ENCODE assay signal across 8 cellular contexts in genomic region chr17:42608692-42609181, GRCh38. TPM values are rescaled to one million over a fixed set of nuclear protein-coding genes. Genes with fewer than 3 reads are reported as not detected.
DNase-seq lines count a peak whose midpoint lies in the region; ATAC-seq, FAIRE-seq and TF ChIP-seq lines count a peak whose summit lies in the region.

No MANE protein-coding gene starts in this region.

- H3K9me3 ChIP-seq in BLaER1 (no peaks in the 10 kb centered on the region), HUES6 (ENCODE audit: control insufficient read depth, insufficient read depth, low read depth, low read length) (no peaks in the 10 kb centered on the region), right atrium auricular region (no peaks in the 10 kb centered on the region), small intestine (ENCODE audit: control insufficient read depth, low read depth) (no peaks in the 10 kb centered on the region)

- H3K27ac ChIP-seq in BLaER1 (peak overlapping the region; percentile 92), HUES6 (ENCODE audit: low read depth, low read length) (peak overlapping the region; percentile 62; the same call in 1 of the 2 replicates), right atrium auricular region (peak overlapping the region; percentile 89 to 94), small intestine (ENCODE audit: low read depth in 1 of 2, low read length in 1 of 2) (peak overlapping the region; percentile 77 to 86)

- H3K27me3 ChIP-seq in BLaER1 (no peaks in the 10 kb centered on the region), HUES6 (ENCODE audit: control insufficient read depth, insufficient read depth, low read length) (no peaks in the 10 kb centered on the region), right atrium auricular region (no peaks in the 10 kb centered on the region), small intestine (ENCODE audit: control insufficient read depth in 2 of 2, insufficient read depth in 2 of 2, low read length in 2 of 2) (no peaks in the 10 kb centered on the region)

- intact Hi-C loops in activated T-helper 2 cell treated with anti-CD3 and anti-CD28 coated beads, Interferon-gamma antibody, Interleukin-2, Interleukin-4, amounts not matched to agents 10 μg/mL and 5 μg/mL and 100 μg/mL, durations not matched to agents 14 hours and 24 hours and 36 hours (cut with micrococcal nuclease), result loop anchor here (1.0 to 2.0 kb wide), 3 partner anchors 30 to 69 kb away; partner anchors contain the start of gene COASY

- ATAC-seq in GM19452 (IDR thresholded peaks at IDR 0.05; ENCODE audit: unreplicated experiment), result peak; percentile 38

- peak overlapping the region; percentile 95 for H3K9ac ChIP-seq in BLaER1
- H3K9ac ChIP-seq in HUES6 (ENCODE audit: low read length), result peak overlapping the region; percentile 89

- peak overlapping the region; percentile 98 for H3K4me3 Mint-ChIP-seq in activated T-helper 2 cell treated with anti-CD3 and anti-CD28 coated beads, Interferon-gamma antibody, Interleukin-2, Interleukin-4, amounts not matched to agents 10 μg/mL and 5 μg/mL and 100 μg/mL, durations not matched to agents 14 hours and 24 hours and 36 hours (ENCODE audit: low read depth)

- FAIRE-seq in small intestine (lab: Jason Lieb, UNC), result no peak

- H3K4me1 Mint-ChIP-seq in activated T-helper 2 cell treated with anti-CD3 and anti-CD28 coated beads, Interferon-gamma antibody, Interleukin-2, Interleukin-4, amounts not matched to agents 10 μg/mL and 5 μg/mL and 100 μg/mL, durations not matched to agents 14 hours and 24 hours and 36 hours (ENCODE audit: low read depth), result peaks cover 19% of the 10 kb centered on the region

- no peaks in the 10 kb centered on the region for H3K9me3 Mint-ChIP-seq in activated T-helper 2 cell treated with anti-CD3 and anti-CD28 coated beads, Interferon-gamma antibody, Interleukin-2, Interleukin-4, amounts not matched to agents 10 μg/mL and 5 μg/mL and 100 μg/mL, durations not matched to agents 14 hours and 24 hours and 36 hours

- TF ChIP-seq CTCF in right atrium auricular region (IDR thresholded peaks at IDR 0.05), result no peak

- peak overlapping the region; percentile 92 for H3K27ac Mint-ChIP-seq in activated T-helper 2 cell treated with anti-CD3 and anti-CD28 coated beads, Interferon-gamma antibody, Interleukin-2, Interleukin-4, amounts not matched to agents 10 μg/mL and 5 μg/mL and 100 μg/mL, durations not matched to agents 14 hours and 24 hours and 36 hours

- peaks cover 39% of the 10 kb centered on the region for H3K36me3 Mint-ChIP-seq in activated T-helper 2 cell treated with anti-CD3 and anti-CD28 coated beads, Interferon-gamma antibody, Interleukin-2, Interleukin-4, amounts not matched to agents 10 μg/mL and 5 μg/mL and 100 μg/mL, durations not matched to agents 14 hours and 24 hours and 36 hours (ENCODE audit: low read depth)

- DNase-seq in activated T-helper 2 cell treated with anti-CD3 and anti-CD28 coated beads, Interferon-gamma antibody, Interleukin-2, Interleukin-4, amounts not matched to agents 10 μg/mL and 5 μg/mL and 100 μg/mL, durations not matched to agents 14 hours and 24 hours and 36 hours (ENCODE audit: low spot score), result peak; percentile 19
- DNase-seq in right atrium auricular region (ENCODE audit: low spot score), result no peak
- DNase-seq in small intestine, result peak; percentile 18
- DNase-seq in activated gamma-delta T cell (lab: John Stamatoyannopoulos, UW), result no peak
- DNase-seq in NCI-H2029 (lab: John Stamatoyannopoulos, UW), result no peak

- no peaks in the 10 kb centered on the region for H3K27me3 Mint-ChIP-seq in activated T-helper 2 cell treated with anti-CD3 and anti-CD28 coated beads, Interferon-gamma antibody, Interleukin-2, Interleukin-4, amounts not matched to agents 10 μg/mL and 5 μg/mL and 100 μg/mL, durations not matched to agents 14 hours and 24 hours and 36 hours (ENCODE audit: low read depth)

- peak overlapping the region; percentile 98 for H3K4me3 ChIP-seq in BLaER1
- peak overlapping the region; percentile 83 for H3K4me3 ChIP-seq in HUES6 (ENCODE audit: low read depth, low read length)
- peak overlapping the region; percentile 88 to 91 for H3K4me3 ChIP-seq in right atrium auricular region
- H3K4me3 ChIP-seq in small intestine (ENCODE audit: low read depth in 1 of 2, low read length in 2 of 2), result peak overlapping the region; percentile 64 to 69

- H3K4me2 ChIP-seq in BLaER1, result peak overlapping the region; percentile 93

- H3K36me3 ChIP-seq in BLaER1 (peaks cover 28% of the 10 kb centered on the region), HUES6 (ENCODE audit: control insufficient read depth, insufficient read depth, low read length) (peaks cover 24% of the 10 kb centered on the region), right atrium auricular region (peaks cover 20% of the 10 kb centered on the region), small intestine (ENCODE audit: control insufficient read depth in 2 of 2, insufficient read depth in 2 of 2, low read length in 2 of 2) (peaks cover 2 to 7% of the 10 kb centered on the region in 2 donors)

- peaks cover 52% of the 10 kb centered on the region for H4K20me1 ChIP-seq in BLaER1

- WGBS in small intestine, 3 donors, result 0% methylated on average over 22 to 23 of the region's 23 CpGs

- H3K4me1 ChIP-seq in BLaER1 (peaks cover 39% of the 10 kb centered on the region), HUES6 (ENCODE audit: control insufficient read depth, insufficient read depth, low read length) (peaks cover 6% of the 10 kb centered on the region; the same call in 1 of the 2 replicates), right atrium auricular region (peaks cover 0 to 48% of the 10 kb centered on the region in 2 donors), small intestine (ENCODE audit: control insufficient read depth in 2 of 2, insufficient read depth in 1 of 2, low read depth in 1 of 2, low read length in 1 of 2) (peaks cover 0 to 8% of the 10 kb centered on the region in 2 donors)

RNA-seq across cellular contexts. Expression of gene RETREG3, which starts 0.4 kb away (rescaled TPM):
- 37.7 and 39.0 TPM in 2 replicates for total RNA-seq in activated T-helper 2 cell treated with anti-CD3 and anti-CD28 coated beads, Interferon-gamma antibody, Interleukin-2, Interleukin-4, amounts not matched to agents 10 μg/mL and 5 μg/mL and 100 μg/mL, durations not matched to agents 14 hours and 24 hours and 36 hours
- total RNA-seq in right atrium auricular region, result 10 to 100 TPM; 30.4 to 31.1 TPM
- 10 to 100 TPM in 2 of 3 donors, 1 to 10 TPM in 1; 8.4 to 20.4 (median 13.6) TPM for polyA plus RNA-seq in small intestine

RNA-seq across cellular contexts. Expression of gene TUBG1, which starts 0.7 kb away (rescaled TPM):
- total RNA-seq in activated T-helper 2 cell treated with anti-CD3 and anti-CD28 coated beads, Interferon-gamma antibody, Interleukin-2, Interleukin-4, amounts not matched to agents 10 μg/mL and 5 μg/mL and 100 μg/mL, durations not matched to agents 14 hours and 24 hours and 36 hours, result 85.5 and 94.9 TPM in 2 replicates
- total RNA-seq in right atrium auricular region, result 10 to 100 TPM; 28.8 to 55.9 TPM
- 10 to 100 TPM; 22.8 to 43.3 (median 24.0) TPM for polyA plus RNA-seq in small intestine

RNA-seq across cellular contexts. Expression of gene PSMC3IP, which starts 31.2 kb away (rescaled TPM):
- total RNA-seq in activated T-helper 2 cell treated with anti-CD3 and anti-CD28 coated beads, Interferon-gamma antibody, Interleukin-2, Interleukin-4, amounts not matched to agents 10 μg/mL and 5 μg/mL and 100 μg/mL, durations not matched to agents 14 hours and 24 hours and 36 hours, result 23.3 and 26.6 TPM in 2 replicates
- 1 to 10 TPM; 1.2 to 1.6 TPM for total RNA-seq in right atrium auricular region
- 1 to 10 TPM in 2 of 3 donors, under 1 TPM in 1; 0.89 to 5.1 (median 1.9) TPM for polyA plus RNA-seq in small intestine

RNA-seq across cellular contexts. Expression of gene MLX, which starts 41.8 kb away (rescaled TPM):
- total RNA-seq in activated T-helper 2 cell treated with anti-CD3 and anti-CD28 coated beads, Interferon-gamma antibody, Interleukin-2, Interleukin-4, amounts not matched to agents 10 μg/mL and 5 μg/mL and 100 μg/mL, durations not matched to agents 14 hours and 24 hours and 36 hours, result 54.8 and 60.0 TPM in 2 replicates
- total RNA-seq in right atrium auricular region, result 10 to 100 TPM; 40.1 to 63.6 TPM
- 100 to 1,000 TPM in 2 of 3 donors, 10 to 100 TPM in 1; 58.1 to 144 (median 121) TPM for polyA plus RNA-seq in small intestine

RNA-seq across cellular contexts. Expression of gene COASY, which starts 46.8 kb away (rescaled TPM):
- 90.6 and 91.6 TPM in 2 replicates for total RNA-seq in activated T-helper 2 cell treated with anti-CD3 and anti-CD28 coated beads, Interferon-gamma antibody, Interleukin-2, Interleukin-4, amounts not matched to agents 10 μg/mL and 5 μg/mL and 100 μg/mL, durations not matched to agents 14 hours and 24 hours and 36 hours
- 10 to 100 TPM; 18.1 to 19.0 TPM for total RNA-seq in right atrium auricular region
- polyA plus RNA-seq in small intestine, result 100 to 1,000 TPM in 2 of 3 donors, 10 to 100 TPM in 1; 93.7 to 153 (median 109) TPM

Comparison
In these comparisons a context has a peak if more than half of its experiments do, and no peak if none do; other contexts are left out.
1. DNase-seq: peak in activated T-helper 2 cell treated with anti-CD3 and anti-CD28 coated beads, Interferon-gamma antibody, Interleukin-2, Interleukin-4, amounts not matched to agents 10 μg/mL and 5 μg/mL and 100 μg/mL, durations not matched to agents 14 hours and 24 hours and 36 hours (single experiment) and small intestine (single experiment); none in right atrium auricular region (single experiment), activated gamma-delta T cell (single experiment) and NCI-H2029 (single experiment).
2. Peak in every context shown above with its lines, with median percentiles within 50 percentile points of each other: H3K27ac ChIP-seq and H3K4me3 ChIP-seq.